In the genomic region with DNA sequence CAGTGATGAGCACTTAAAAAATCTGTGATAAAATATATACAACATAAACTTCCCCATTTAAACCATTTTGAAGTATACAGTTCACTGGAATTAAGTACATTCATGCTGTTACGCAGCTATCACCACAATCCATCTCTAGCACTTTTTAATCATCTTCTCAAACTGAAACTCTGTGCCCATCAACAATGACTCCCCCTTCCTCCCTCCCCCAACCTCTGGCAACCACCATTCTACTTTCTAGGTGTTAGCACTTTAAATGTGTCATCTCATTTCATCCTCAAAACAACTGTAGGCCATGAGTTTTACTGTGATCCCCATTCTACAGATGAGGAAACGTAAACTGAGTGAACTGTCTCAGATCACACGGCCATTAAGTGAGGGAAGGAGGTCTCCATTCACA, we compare ENCODE assay signal across 17 cellular contexts.
DNase-seq lines count a peak whose midpoint lies in the region; ATAC-seq lines count a peak whose summit lies in the region.
"Had no signal": no experiment of that assay in that cellular context is flagged by ENCODE, and none has a peak within 500 bp of the region (broad histone marks: within the 10 kb centered on the region; RNA-seq: fewer than 3 reads in every experiment).

No MANE protein-coding gene starts in this region.

- peak; percentile 47 to 85 for ATAC-seq in activated CD4-positive, CD25-positive, alpha-beta regulatory T cell treated with anti-CD3 and anti-CD28 coated beads, Interleukin-2, amount 50 U/mL, for 24 hours
- ATAC-seq: HepG2 had no signal

- DNase-seq in activated CD4-positive, CD25-positive, alpha-beta regulatory T cell (lab: John Stamatoyannopoulos, UW) = no peak
- DNase-seq in activated naive CD4-positive, alpha-beta T cell treated with Interleukin-2 at 50 U/mL for 16 hours = peak; percentile 31
- DNase-seq in activated naive CD4-positive, alpha-beta T cell (lab: John Stamatoyannopoulos, UW) = no peak
- DNase-seq in activated T-cell treated with anti-CD3 and anti-CD28 coated beads, Interleukin-2, amount 50 U/mL, for 48 hours = peak; percentile 49 to 59
- DNase-seq in stimulated activated CD8-positive, alpha-beta memory T cell treated with anti-CD3 and anti-CD28 coated beads, Interleukin-12 subunit alpha, Interleukin-12 subunit beta, amount 100 ng/mL, for 24 hours (ENCODE audit: extremely low read depth) = peak; percentile 17
- DNase-seq in NCI-H187 treated with DMSO at 0.1 percent for 48 hours (lab: John Stamatoyannopoulos, UW) (no peak), hypothalamus (lab: John Stamatoyannopoulos, UW) (no peak)
- DNase-seq: CD8-positive, alpha-beta memory T cell; DND-41; GDM1; HCEC 1CT; MM.1S; NCI-H1105 treated with DMSO at 0.1 percent for 48 hours; NCI-H187; NCI-H446 had no signal

Comparison
In these comparisons a context has a peak if more than half of its experiments do, and no peak if none do; other contexts are left out.
1. DNase-seq: peak in activated naive CD4-positive, alpha-beta T cell treated with Interleukin-2 at 50 U/mL for 16 hours (single experiment), activated T-cell treated with anti-CD3 and anti-CD28 coated beads, Interleukin-2, amount 50 U/mL, for 48 hours (2 of 2) and stimulated activated CD8-positive, alpha-beta memory T cell treated with anti-CD3 and anti-CD28 coated beads, Interleukin-12 subunit alpha, Interleukin-12 subunit beta, amount 100 ng/mL, for 24 hours (single experiment); none in activated CD4-positive, CD25-positive, alpha-beta regulatory T cell (0 of 4), activated naive CD4-positive, alpha-beta T cell (0 of 4), NCI-H187 treated with DMSO at 0.1 percent for 48 hours (single experiment) and hypothalamus (0 of 51).